Comparison of ENCODE assay signal across 37 cellular contexts in genomic region chr6:61675734-61676133, GRCh38.
"Had no signal": no experiment of that assay in that cellular context is flagged by ENCODE, and none has a peak within 500 bp of the region (broad histone marks: within the 10 kb centered on the region; RNA-seq: fewer than 3 reads in every experiment).

No MANE protein-coding gene starts in this region.

- H3K27ac Mint-ChIP-seq: activated B cell treated with CpG ODN at 0.5 μM for 24 hours; activated CD4-positive, alpha-beta memory T cell treated with anti-CD3 and anti-CD28 coated beads for 36 hours; activated CD4-positive, alpha-beta T cell treated with anti-CD3 and anti-CD28 coated beads, Interleukin-2, amount 10 ng/mL, durations not matched to agents 24 days and 14 days; activated CD8-positive, alpha-beta T cell treated with anti-CD3 and anti-CD28 coated beads for 36 hours; activated naive CD4-positive, alpha-beta T cell treated with anti-CD3 and anti-CD28 coated beads, Interleukin-2, amount 10 ng/mL, durations not matched to agents 7 days and 5 days; activated naive CD4-positive, alpha-beta T cell treated with anti-CD3 and anti-CD28 coated beads, Interleukin-2, amount 50 U/mL, for 24 hours; activated naive CD8-positive, alpha-beta T cell; activated naive CD8-positive, alpha-beta T cell treated with anti-CD3 and anti-CD28 coated beads, Interleukin-2, amount 10 ng/mL, durations not matched to agents 7 days and 5 days; activated naive CD8-positive, alpha-beta T cell treated with anti-CD3 and anti-CD28 coated beads, Interleukin-2, amount 50 U/mL, for 24 hours; activated T-cell treated with anti-CD3 and anti-CD28 coated beads, Interleukin-2, amount 50 U/mL, for 72 hours; activated T-helper 1 cell treated with anti-CD3 and anti-CD28 coated beads, Interleukin-12 subunit alpha, Interleukin-12 subunit beta, Interleukin-2, Interleukin-4 antibody, amounts not matched to agents 30 ng/mL and 10 ng/mL and 1 ng/mL, durations not matched to agents 14 hours and 24 hours and 36 hours; activated T-helper 2 cell treated with anti-CD3 and anti-CD28 coated beads, Interferon-gamma antibody, Interleukin-2, Interleukin-4, amounts not matched to agents 10 μg/mL and 5 μg/mL and 100 μg/mL, durations not matched to agents 14 hours and 24 hours and 36 hours; T-helper 1 cell treated with Interleukin-12 subunit alpha and Interleukin-12 subunit beta and Interleukin-4 antibody, amounts not matched to agents 30 μg/mL and 1 μg/mL, for 36 hours; T-helper 2 cell treated with Interferon-gamma antibody and Interleukin-4, amounts not matched to agents 5 μg/mL and 100 μg/mL, for 36 hours had no signal

- H3K4me3 Mint-ChIP-seq: activated B cell treated with CpG ODN at 0.5 μM for 24 hours; activated CD4-positive, alpha-beta memory T cell treated with anti-CD3 and anti-CD28 coated beads for 36 hours; activated CD4-positive, alpha-beta T cell treated with anti-CD3 and anti-CD28 coated beads, Interleukin-2, amount 10 ng/mL, durations not matched to agents 24 days and 14 days; activated CD8-positive, alpha-beta T cell treated with anti-CD3 and anti-CD28 coated beads for 36 hours; activated naive CD4-positive, alpha-beta T cell treated with anti-CD3 and anti-CD28 coated beads, Interleukin-2, amount 10 ng/mL, durations not matched to agents 7 days and 5 days; activated naive CD4-positive, alpha-beta T cell treated with anti-CD3 and anti-CD28 coated beads, Interleukin-2, amount 50 U/mL, for 24 hours; activated naive CD8-positive, alpha-beta T cell; activated naive CD8-positive, alpha-beta T cell treated with anti-CD3 and anti-CD28 coated beads, Interleukin-2, amount 10 ng/mL, durations not matched to agents 7 days and 5 days; activated naive CD8-positive, alpha-beta T cell treated with anti-CD3 and anti-CD28 coated beads, Interleukin-2, amount 50 U/mL, for 24 hours; activated T-cell treated with anti-CD3 and anti-CD28 coated beads, Interleukin-2, amount 50 U/mL, for 4 hours; activated T-cell treated with anti-CD3 and anti-CD28 coated beads, Interleukin-2, amount 50 U/mL, for 72 hours; activated T-helper 1 cell treated with anti-CD3 and anti-CD28 coated beads, Interleukin-12 subunit alpha, Interleukin-12 subunit beta, Interleukin-2, Interleukin-4 antibody, amounts not matched to agents 30 ng/mL and 10 ng/mL and 1 ng/mL, durations not matched to agents 14 hours and 24 hours and 36 hours; T-helper 1 cell treated with Interleukin-12 subunit alpha and Interleukin-12 subunit beta and Interleukin-4 antibody, amounts not matched to agents 30 μg/mL and 1 μg/mL, for 36 hours; T-helper 2 cell treated with Interferon-gamma antibody and Interleukin-4, amounts not matched to agents 5 μg/mL and 100 μg/mL, for 36 hours had no signal

- H3K9me3 ChIP-seq: body of pancreas, breast epithelium had no signal

- H3K27me3 Mint-ChIP-seq: activated B cell treated with CpG ODN at 0.5 μM for 24 hours; activated CD4-positive, alpha-beta memory T cell treated with anti-CD3 and anti-CD28 coated beads for 36 hours; activated CD4-positive, alpha-beta T cell treated with anti-CD3 and anti-CD28 coated beads, Interleukin-2, amount 10 ng/mL, durations not matched to agents 24 days and 14 days; activated CD8-positive, alpha-beta T cell treated with anti-CD3 and anti-CD28 coated beads for 36 hours; activated naive CD4-positive, alpha-beta T cell treated with anti-CD3 and anti-CD28 coated beads, Interleukin-2, amount 10 ng/mL, durations not matched to agents 7 days and 5 days; activated naive CD4-positive, alpha-beta T cell treated with anti-CD3 and anti-CD28 coated beads, Interleukin-2, amount 50 U/mL, for 24 hours; activated naive CD8-positive, alpha-beta T cell; activated naive CD8-positive, alpha-beta T cell treated with anti-CD3 and anti-CD28 coated beads, Interleukin-2, amount 10 ng/mL, durations not matched to agents 7 days and 5 days; activated naive CD8-positive, alpha-beta T cell treated with anti-CD3 and anti-CD28 coated beads, Interleukin-2, amount 50 U/mL, for 24 hours had no signal

- H3K36me3 Mint-ChIP-seq: activated CD4-positive, alpha-beta memory T cell treated with anti-CD3 and anti-CD28 coated beads for 36 hours; activated naive CD4-positive, alpha-beta T cell treated with anti-CD3 and anti-CD28 coated beads, Interleukin-2, amount 10 ng/mL, durations not matched to agents 7 days and 5 days; activated naive CD4-positive, alpha-beta T cell treated with anti-CD3 and anti-CD28 coated beads, Interleukin-2, amount 50 U/mL, for 24 hours; activated naive CD8-positive, alpha-beta T cell; activated naive CD8-positive, alpha-beta T cell treated with anti-CD3 and anti-CD28 coated beads, Interleukin-2, amount 10 ng/mL, durations not matched to agents 7 days and 5 days had no signal

- H3K4me3 ChIP-seq: body of pancreas, breast epithelium had no signal

- H3K36me3 ChIP-seq: brain microvascular endothelial cell, breast epithelium had no signal

- H3K4me1 Mint-ChIP-seq: activated B cell treated with CpG ODN at 0.5 μM for 24 hours; activated CD4-positive, alpha-beta T cell treated with anti-CD3 and anti-CD28 coated beads, Interleukin-2, amount 10 ng/mL, durations not matched to agents 24 days and 14 days; activated naive CD4-positive, alpha-beta T cell treated with anti-CD3 and anti-CD28 coated beads, Interleukin-2, amount 10 ng/mL, durations not matched to agents 7 days and 5 days; activated naive CD4-positive, alpha-beta T cell treated with anti-CD3 and anti-CD28 coated beads, Interleukin-2, amount 50 U/mL, for 24 hours; activated naive CD8-positive, alpha-beta T cell treated with anti-CD3 and anti-CD28 coated beads, Interleukin-2, amount 10 ng/mL, durations not matched to agents 7 days and 5 days; activated naive CD8-positive, alpha-beta T cell treated with anti-CD3 and anti-CD28 coated beads, Interleukin-2, amount 50 U/mL, for 24 hours had no signal

- H3K4me1 ChIP-seq: body of pancreas, breast epithelium had no signal

- DNase-seq: activated B cell treated with CpG ODN at 0.5 μM for 24 hours; activated CD4-positive, alpha-beta memory T cell treated with anti-CD3 and anti-CD28 coated beads for 36 hours; activated CD4-positive, alpha-beta T cell treated with anti-CD3 and anti-CD28 coated beads for 4 hours; activated CD4-positive, alpha-beta T cell treated with anti-CD3 and anti-CD28 coated beads, Interleukin-2, amount 10 ng/mL, durations not matched to agents 24 days and 14 days; activated CD4-positive, alpha-beta T cell treated with anti-CD3 and anti-CD28 coated beads, Interleukin-2, amount 50 U/mL, for 1 hour; activated CD4-positive, alpha-beta T cell treated with anti-CD3 and anti-CD28 coated beads, Interleukin-2, amount 50 U/mL, for 4 hours; activated CD4-positive, CD25-positive, alpha-beta regulatory T cell treated with anti-CD3 and anti-CD28 coated beads, Interleukin-2, amount 50 U/mL, for 72 hours; activated CD8-positive, alpha-beta memory T cell treated with anti-CD3 and anti-CD28 coated beads, Interleukin-2, amount 50 U/mL, for 4 hours; activated CD8-positive, alpha-beta T cell treated with anti-CD3 and anti-CD28 coated beads for 36 hours; activated effector memory CD4-positive, alpha-beta T cell treated with Interleukin-2 at 50 U/mL for 16 hours; activated gamma-delta T cell; activated naive CD4-positive, alpha-beta T cell treated with anti-CD3 and anti-CD28 coated beads, Interleukin-2, amount 10 ng/mL, durations not matched to agents 7 days and 5 days; activated naive CD4-positive, alpha-beta T cell treated with Interleukin-2 at 50 U/mL for 16 hours; activated naive CD8-positive, alpha-beta T cell treated with anti-CD3 and anti-CD28 coated beads, Interleukin-2, amount 10 ng/mL, durations not matched to agents 7 days and 5 days; activated naive CD8-positive, alpha-beta T cell treated with anti-CD3 and anti-CD28 coated beads, Interleukin-2, amount 50 U/mL, for 24 hours; activated T-cell treated with anti-CD3 and anti-CD28 coated beads for 4 hours; activated T-cell treated with anti-CD3 and anti-CD28 coated beads, Interleukin-2, amount 50 U/mL, for 1 hour; activated T-cell treated with anti-CD3 and anti-CD28 coated beads, Interleukin-2, amount 50 U/mL, for 4 hours; activated T-cell treated with anti-CD3 and anti-CD28 coated beads, Interleukin-2, amount 50 U/mL, for 72 hours; amniotic stem cell; aorta; body of pancreas; brain microvascular endothelial cell; central memory CD4-positive, alpha-beta T cell; T-helper 1 cell; T-helper 2 cell; T-helper 9 cell had no signal

- ATAC-seq: activated CD8-positive, alpha-beta T cell treated with anti-CD3 and anti-CD28 coated beads for 36 hours; activated naive CD8-positive, alpha-beta T cell treated with anti-CD3 and anti-CD28 coated beads, Interleukin-2, amount 50 U/mL, for 24 hours; activated T-cell treated with anti-CD3 and anti-CD28 coated beads, Interleukin-2, amount 50 U/mL, for 4 hours; activated T-cell treated with anti-CD3 and anti-CD28 coated beads, Interleukin-2, amount 50 U/mL, for 72 hours; body of pancreas had no signal

- H3K27me3 ChIP-seq: body of pancreas, brain microvascular endothelial cell, breast epithelium had no signal

- FAIRE-seq: astrocyte, TTC549 had no signal

- H3K9me3 Mint-ChIP-seq: activated naive CD4-positive, alpha-beta T cell treated with anti-CD3 and anti-CD28 coated beads, Interleukin-2, amount 50 U/mL, for 24 hours had no signal

- H3K27ac ChIP-seq: body of pancreas, brain microvascular endothelial cell, breast epithelium, VCaP had no signal
